8 cellular contexts compared by ENCODE assay signal in the genomic region with DNA sequence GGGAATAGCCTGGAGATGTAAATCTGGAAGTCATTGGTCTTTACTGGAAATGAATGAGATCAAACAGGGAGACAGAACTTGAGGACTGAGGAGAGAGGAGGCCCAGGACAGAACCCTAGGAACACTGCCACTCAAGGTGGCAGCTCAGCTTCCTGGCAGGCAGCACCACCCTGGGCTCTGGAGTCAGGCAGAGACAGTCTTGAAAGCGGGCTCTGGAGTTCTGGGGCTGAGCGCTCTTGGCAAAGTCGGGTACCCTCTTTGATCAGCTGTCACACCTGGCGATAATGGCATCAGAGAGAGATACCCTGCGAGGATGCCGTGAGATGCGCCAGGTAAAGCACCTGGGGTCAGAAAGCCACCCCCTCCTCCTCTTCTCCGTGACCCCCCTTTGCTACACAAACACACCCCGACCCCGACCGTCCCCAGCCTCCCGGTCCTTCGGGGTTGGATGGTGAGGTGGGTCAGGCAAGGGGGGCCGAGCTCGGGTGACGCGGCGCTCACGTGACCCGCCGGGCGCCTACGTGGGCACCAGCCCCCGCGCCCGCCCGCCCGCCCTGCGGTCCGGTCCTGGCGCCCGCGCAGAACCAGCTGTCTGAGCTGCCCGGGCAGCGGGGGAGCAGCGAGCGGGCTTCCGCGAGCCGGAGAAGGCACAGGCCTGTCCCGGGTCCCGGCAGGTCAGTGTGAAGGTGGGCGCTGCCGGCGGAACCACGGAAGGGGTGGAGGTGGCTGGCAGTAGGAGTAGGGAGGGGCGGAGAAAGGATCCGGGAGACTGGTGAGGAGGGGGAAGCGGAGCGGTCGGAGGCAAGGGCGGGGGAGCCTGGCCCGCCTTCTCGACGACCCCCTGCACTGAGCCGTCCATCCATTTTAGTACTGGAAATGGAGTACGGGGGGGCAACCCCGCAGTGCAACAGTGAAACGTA. TPM values are rescaled to one million over a fixed set of nuclear protein-coding genes. Genes with fewer than 3 reads are reported as not detected.
DNase-seq lines count a peak whose midpoint lies in the region; ATAC-seq and TF ChIP-seq lines count a peak whose summit lies in the region.

A gene with protein sequence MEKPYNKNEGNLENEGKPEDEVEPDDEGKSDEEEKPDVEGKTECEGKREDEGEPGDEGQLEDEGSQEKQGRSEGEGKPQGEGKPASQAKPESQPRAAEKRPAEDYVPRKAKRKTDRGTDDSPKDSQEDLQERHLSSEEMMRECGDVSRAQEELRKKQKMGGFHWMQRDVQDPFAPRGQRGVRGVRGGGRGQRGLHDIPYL (plus strand): TSS at position 579 of the 920 bp plus-strand sequence. CDS start 1,102 bp downstream, outside the sequence.

- no peaks in the 10 kb centered on the region for H3K79me2 ChIP-seq in MM.1S (ENCODE audit: low read length)

- H3F3A ChIP-seq in MM.1S (ENCODE audit: insufficient read depth, low read length), result no peaks in the 10 kb centered on the region

- H3K4me2 ChIP-seq in MM.1S (ENCODE audit: low read depth, low read length), result peak within 1 kb of the TSS; percentile 62

- no peak for TF ChIP-seq POLR2A in suprapubic skin (IDR thresholded peaks at IDR 0.05)

- peak within 1 kb of the TSS; percentile 75 for H2AFZ ChIP-seq in MM.1S (ENCODE audit: low read length)

- peak; percentile 74 for ATAC-seq in GM21737 (IDR thresholded peaks at IDR 0.05; ENCODE audit: unreplicated experiment)

- H3K27me3 ChIP-seq in MM.1S (replicated peaks; ENCODE audit: insufficient read depth, low read length) (no peaks in the 10 kb centered on the region), suprapubic skin (no peaks in the 10 kb centered on the region)

- peak within 1 kb of the TSS; percentile 63 for H3K4me3 ChIP-seq in MM.1S (ENCODE audit: low read length)
- H3K4me3 ChIP-seq in suprapubic skin, result peak within 1 kb of the TSS; percentile 63

- peak within 1 kb of the TSS; percentile 75 for H3K9ac ChIP-seq in MM.1S (ENCODE audit: low read length)

- H3K27ac ChIP-seq in MM.1S (ENCODE audit: low read length) (no peak within 1 kb of the TSS), suprapubic skin (peak within 1 kb of the TSS; percentile 86)

- DNase-seq in GM03348 (ENCODE audit: low spot score) (peak; percentile 74), MM.1S (no peak), mesenteric fat pad (ENCODE audit: low spot score) (peak; percentile 89), suprapubic skin (ENCODE audit: low spot score in 2 of 2) (peak; percentile 70 to 77), NK-92 (lab: John Stamatoyannopoulos, UW; ENCODE audit: unreplicated experiment) (no peak)
- peak; percentile 14 to 21 for DNase-seq in activated CD4-positive, alpha-beta T cell treated with anti-CD3 and anti-CD28 coated beads, Interleukin-2, amount 50 U/mL, for 48 hours

- H3K9me3 ChIP-seq in MM.1S (replicated peaks; ENCODE audit: insufficient read depth, low read length) (no peaks in the 10 kb centered on the region), suprapubic skin (no peaks in the 10 kb centered on the region)

- 19% methylated on average over 19 of the region's 59 CpGs for WGBS in suprapubic skin

- H3K4me1 ChIP-seq in MM.1S (ENCODE audit: low read length) (no peaks in the 10 kb centered on the region), suprapubic skin (peaks cover 7% of the 10 kb centered on the region)

- no peak for TF ChIP-seq EP300 in suprapubic skin (IDR thresholded peaks at IDR 0.05)

- TF ChIP-seq CTCF in MM.1S (IDR thresholded peaks at IDR 0.05; ENCODE audit: low read length) (no peak), suprapubic skin (IDR thresholded peaks at IDR 0.05) (no peak)

- in situ Hi-C loops in endometrial microvascular endothelial cells (cut with HindIII; ENCODE audit: inconsistent ontology term, low pct_unique_long_range_greater_than_20kb, low sequenced_read_pairs), result no loop called here

- no peaks in the 10 kb centered on the region for H3K36me3 ChIP-seq in MM.1S (replicated peaks; ENCODE audit: insufficient read depth, low read length)
- no peaks in the 10 kb centered on the region for H3K36me3 ChIP-seq in suprapubic skin

- no peaks in the 10 kb centered on the region for H4K20me1 ChIP-seq in MM.1S (ENCODE audit: insufficient read depth, low read length)

- no peaks in the 10 kb centered on the region for H3K9me2 ChIP-seq in MM.1S (replicated peaks; ENCODE audit: insufficient read depth, low read length)

RNA-seq across cellular contexts. Expression of the gene that starts here (rescaled TPM):
- 13.9 TPM for total RNA-seq in endometrial microvascular endothelial cells (ENCODE audit: inconsistent ontology term)
- total RNA-seq in mesenteric fat pad, result 21.4 TPM
- 10 to 100 TPM in 3 of 4 donors, 1 to 10 TPM in 1; 9.2 to 18.3 (median 13.8) TPM for total RNA-seq in suprapubic skin

Comparison
In these comparisons a context has a peak if more than half of its experiments do, and no peak if none do; other contexts are left out.
1. DNase-seq: peak in GM03348 (single experiment), activated CD4-positive, alpha-beta T cell treated with anti-CD3 and anti-CD28 coated beads, Interleukin-2, amount 50 U/mL, for 48 hours (2 of 2), mesenteric fat pad (single experiment) and suprapubic skin (2 of 2); none in MM.1S (single experiment) and NK-92 (single experiment).